8 cellular contexts compared by ENCODE assay signal in the genomic region with DNA sequence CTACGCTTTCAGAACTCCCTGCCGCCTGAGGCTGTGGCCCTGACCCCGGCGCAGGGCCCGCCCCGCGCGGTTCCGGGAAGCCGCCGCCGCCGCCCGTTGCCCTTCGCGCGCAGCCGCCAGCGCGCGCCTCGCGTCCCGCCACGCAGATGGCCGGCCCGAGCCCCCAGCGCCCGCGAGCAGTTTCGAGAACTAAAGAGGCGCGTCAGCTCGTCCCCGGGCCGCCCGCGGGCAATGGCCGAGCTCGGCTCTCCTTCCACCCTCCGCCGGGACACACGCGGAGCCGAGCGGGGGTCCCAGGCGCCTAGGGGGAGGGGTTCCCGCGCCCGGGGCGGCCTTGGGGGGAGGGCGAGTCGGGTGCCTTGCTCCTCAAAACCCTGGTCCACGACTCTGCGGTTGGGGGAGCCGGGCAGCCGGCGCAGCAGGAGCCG. TPM values are rescaled to one million over a fixed set of nuclear protein-coding genes. Genes with fewer than 3 reads are reported as not detected.
DNase-seq lines count a peak whose midpoint lies in the region; ATAC-seq and TF ChIP-seq lines count a peak whose summit lies in the region.

No MANE protein-coding gene starts in this region.

- H3K9me3 Mint-ChIP-seq in HFFc6: no peaks in the 10 kb centered on the region; the same call in 1 of the 2 replicates

- TF ChIP-seq POLR2A in ovary (IDR thresholded peaks at IDR 0.05): peak; percentile 26

- intact Hi-C loops in PC-9 (cut with micrococcal nuclease; ENCODE audit: unreplicated experiment) (loop anchor here (1.0 kb wide), 2 partner anchors 10 to 29 kb away; no protein-coding TSS in a partner anchor), Right ventricle myocardium superior (cut with DNase I) (no loop called here), ovary (cut with DNase I) (loop anchor here in 1 of 4 donors (2.0 kb wide), 1 partner anchor 14 kb away; no protein-coding TSS in a partner anchor)

- peak overlapping the region; percentile 92 for H3K4me3 Mint-ChIP-seq in HFFc6

- H3K4me2 ChIP-seq in PC-9: peak overlapping the region; percentile 90

- peaks cover 62% of the 10 kb centered on the region for H3F3A ChIP-seq in PC-9 (ENCODE audit: insufficient read depth, low read depth)

- ATAC-seq in Right ventricle myocardium superior (ENCODE audit: poor library complexity): peak; percentile 51
- no peak for ATAC-seq in omental fat pad (ENCODE audit: low FRiP score)
- ATAC-seq in HG03139 (IDR thresholded peaks at IDR 0.05; ENCODE audit: unreplicated experiment): no peak

- 0 to 1% (median 0%) methylated on average over 59 of the region's 59 CpGs for WGBS in ovary, 3 donors

- peak overlapping the region; percentile 99 for H3K27ac Mint-ChIP-seq in HFFc6

- no peak for TF ChIP-seq CTCF in HFFc6 (IDR thresholded peaks at IDR 0.05)
- TF ChIP-seq CTCF in PC-9 (conservative IDR thresholded peaks at IDR 0.05): no peak
- TF ChIP-seq CTCF in ovary (IDR thresholded peaks at IDR 0.05): no peak
- no peak for TF ChIP-seq CTCF in omental fat pad (IDR thresholded peaks at IDR 0.05)

- TSS peak; percentile 28 for BruUV-seq in PC-9 (replicated peaks; lab: Mats Ljungman, UMichigan)

- peaks cover 78% of the 10 kb centered on the region for H3K79me2 ChIP-seq in PC-9 (ENCODE audit: low read depth)

- peak overlapping the region; percentile 98 for H3K4me3 ChIP-seq in PC-9
- peak overlapping the region; percentile 66 for H3K4me3 ChIP-seq in ovary

- CTCF ChIA-PET in PC-9 (lab: Charles Lee): interaction anchor here (0.7 kb wide), 1 partner anchor 30 kb away, joined by 3 read pairs; no protein-coding TSS in a partner anchor

- peak overlapping the region; percentile 58; the same call in 1 of the 2 replicates for H2AFZ ChIP-seq in PC-9

- H3K27me3 ChIP-seq in PC-9 (ENCODE audit: insufficient read depth, low read depth) (no peaks in the 10 kb centered on the region), ovary (no peaks in the 10 kb centered on the region)

- H3K4me1 ChIP-seq in PC-9 (replicated peaks; ENCODE audit: insufficient read depth) (peaks cover 46% of the 10 kb centered on the region), ovary (ENCODE audit: insufficient read depth) (peaks cover 8% of the 10 kb centered on the region)

- POLR2A ChIA-PET in PC-9 (lab: Charles Lee; ENCODE audit: unreplicated experiment): interaction anchor here (0.7 kb wide), 1 partner anchor 32 kb away, joined by 5 read pairs; no protein-coding TSS in a partner anchor

- H3K36me3 Mint-ChIP-seq in HFFc6 (ENCODE audit: low read depth): peaks cover 13% of the 10 kb centered on the region

- peak overlapping the region; percentile 90 for H3K27ac ChIP-seq in PC-9
- peak overlapping the region; percentile 98 to 99 for H3K27ac ChIP-seq in ovary

- peaks cover 48% of the 10 kb centered on the region for H4K20me1 ChIP-seq in PC-9 (ENCODE audit: insufficient read depth)

- H3K9me2 ChIP-seq in PC-9 (ENCODE audit: insufficient read depth): no peaks in the 10 kb centered on the region

- peaks cover 11% of the 10 kb centered on the region for H3K27me3 Mint-ChIP-seq in HFFc6 (ENCODE audit: insufficient read depth)

- TF ChIP-seq EP300 in ovary (IDR thresholded peaks at IDR 0.05): no peak

- peaks cover 56% of the 10 kb centered on the region for H3K4me1 Mint-ChIP-seq in HFFc6 (ENCODE audit: low read depth)

- H3K9me3 ChIP-seq in PC-9 (ENCODE audit: insufficient read depth, low read depth) (no peaks in the 10 kb centered on the region), ovary (no peaks in the 10 kb centered on the region)

- peak; percentile 79 for DNase-seq in D341Med (ENCODE audit: low spot score)
- DNase-seq in HFFc6: peak; percentile 38
- peak in 1 of 2 experiments; percentile 54 for DNase-seq in PC-9
- DNase-seq in activated naive CD4-positive, alpha-beta T cell treated with anti-CD3 and anti-CD28 coated beads, Interleukin-2, amount 50 U/mL, for 16 hours: peak; percentile 56
- DNase-seq in Right ventricle myocardium superior: peak; percentile 79
- DNase-seq in ovary: peak; percentile 60 to 82 (median 72)
- no peak for DNase-seq in omental fat pad (ENCODE audit: low spot score)

- H3K36me3 ChIP-seq in PC-9 (ENCODE audit: low read depth) (peaks cover 17% of the 10 kb centered on the region), ovary (no peaks in the 10 kb centered on the region)

RNA-seq across cellular contexts. Expression of a gene that starts 1.8 kb away (rescaled TPM):
- total RNA-seq in HFFc6 (2021; fragmentation: NEBNext Ultra II Directional; extraction: Animal tissue kit (Norgen Biotek cat#: 25700)): 100 to 1,000 TPM; 133 to 164 (median 159) TPM
- total RNA-seq in PC-9 (2021) (267 and 337 TPM in 2 replicates), Right ventricle myocardium superior (77.5 TPM), ovary (100 to 1,000 TPM; 100 to 220 (median 185) TPM), omental fat pad (100 to 1,000 TPM; 140 to 345 (median 164) TPM)
- 100 to 1,000 TPM in 1 of 2 donors, 10 to 100 TPM in 1; 95.1 to 121 TPM for polyA plus RNA-seq in ovary

RNA-seq across cellular contexts. Expression of a gene that starts 29.7 kb away (rescaled TPM):
- 1 to 10 TPM; 1.6 to 4.2 (median 2.5) TPM for total RNA-seq in HFFc6 (2021; fragmentation: NEBNext Ultra II Directional; extraction: Animal tissue kit (Norgen Biotek cat#: 25700))
- total RNA-seq in PC-9 (2021): 11.8 and 14.5 TPM in 2 replicates
- total RNA-seq in Right ventricle myocardium superior: 2.0 TPM
- 10 to 100 TPM in 2 of 7 donors, 1 to 10 TPM in 5; 6.4 to 30.1 (median 8.7) TPM for total RNA-seq in ovary
- 1 to 10 TPM; 6.4 to 8.2 TPM for polyA plus RNA-seq in ovary
- 1 to 10 TPM; 3.7 to 9.2 (median 6.8) TPM for total RNA-seq in omental fat pad

RNA-seq across cellular contexts. Expression of a gene that starts 35.7 kb away (rescaled TPM):
- not detected for total RNA-seq in HFFc6 (2021; fragmentation: NEBNext Ultra II Directional; extraction: Animal tissue kit (Norgen Biotek cat#: 25700))
- total RNA-seq in PC-9 (2021) (not detected in 2 replicates), Right ventricle myocardium superior (not detected), ovary (not detected), omental fat pad (not detected)
- not detected for polyA plus RNA-seq in ovary
